ENCODE assay signal across 8 cellular contexts in genomic region chr17:38584350-38584925, GRCh38. TPM values are rescaled to one million over a fixed set of nuclear protein-coding genes. Genes with fewer than 3 reads are reported as not detected.
DNase-seq lines count a peak whose midpoint lies in the region; ATAC-seq and TF ChIP-seq lines count a peak whose summit lies in the region.

No MANE protein-coding gene starts in this region.

- intact Hi-C loops in posterior vena cava (cut with DNase I) = no loop called here

- H3K36me3 ChIP-seq in HUES6 (ENCODE audit: control insufficient read depth, insufficient read depth, low read length) = no peaks in the 10 kb centered on the region
- H3K36me3 ChIP-seq in RWPE2 (ENCODE audit: low read depth) = no peaks in the 10 kb centered on the region

- in situ Hi-C loops in Caki2 (cut with HindIII; ENCODE audit: low pct_unique_long_range_greater_than_20kb, low sequenced_read_pairs) = no loop called here

- H3K9ac ChIP-seq in HUES6 (ENCODE audit: low read length) = no peak overlapping the region

- no peaks in the 10 kb centered on the region for H3K9me3 ChIP-seq in HUES6 (ENCODE audit: control insufficient read depth, insufficient read depth, low read depth, low read length)
- H3K9me3 ChIP-seq in RWPE2 (ENCODE audit: severe bottlenecking) = no peaks in the 10 kb centered on the region

- TF ChIP-seq CTCF in RWPE2 (IDR thresholded peaks at IDR 0.05; ENCODE audit: poor library complexity, severe bottlenecking) = peak; percentile 94

- peak; percentile 56 for DNase-seq in Caki2 (ENCODE audit: low read depth)
- DNase-seq in RWPE2 (ENCODE audit: low spot score) = no peak
- peak; percentile 39 for DNase-seq in activated gamma-delta T cell treated with anti-CD3 and anti-CD28 coated beads, Interleukin-2, amount 50 U/mL, for 16 hours (ENCODE audit: low read depth)
- peak; percentile 81 for DNase-seq in germinal center (ENCODE audit: low spot score)
- peak; percentile 87 for DNase-seq in posterior vena cava (ENCODE audit: low spot score)

- H3K27ac ChIP-seq in HUES6 (ENCODE audit: low read depth, low read length) (no peak overlapping the region), RWPE2 (ENCODE audit: poor library complexity, severe bottlenecking) (no peak overlapping the region)

- H3K4me1 ChIP-seq in HUES6 (ENCODE audit: control insufficient read depth, insufficient read depth, low read length) (peaks cover 57% of the 10 kb centered on the region), RWPE2 (ENCODE audit: insufficient read depth, poor library complexity, severe bottlenecking) (peaks cover 3% of the 10 kb centered on the region)

- ATAC-seq in RWPE2 (ENCODE audit: low read depth) (peak; percentile 72), HG03095 (IDR thresholded peaks at IDR 0.05; ENCODE audit: unreplicated experiment) (no peak), HG03175 (IDR thresholded peaks at IDR 0.05; ENCODE audit: unreplicated experiment) (no peak)

- H3K27me3 ChIP-seq in HUES6 (ENCODE audit: control insufficient read depth, insufficient read depth, low read length) = peaks cover 30% of the 10 kb centered on the region
- H3K27me3 ChIP-seq in RWPE2 (ENCODE audit: insufficient read depth, poor library complexity, severe bottlenecking) = no peaks in the 10 kb centered on the region

- H3K4me3 ChIP-seq in HUES6 (ENCODE audit: low read depth, low read length) (peak overlapping the region; percentile 13; the same call in 1 of the 2 replicates), RWPE2 (ENCODE audit: severe bottlenecking) (no peak overlapping the region)

RNA-seq across cellular contexts. Expression of gene SRCIN1, which starts 21.3 kb away (rescaled TPM):
- 2.3 and 5.5 TPM in 2 replicates for total RNA-seq in Caki2 (2014; rRNA removed; shearing (Covaris generic); ENCODE audit: low replicate concordance)
- total RNA-seq in posterior vena cava = 1 to 10 TPM in 1 of 2 donors, under 1 TPM in 1; 0.93 to 1.2 TPM
